In genomic region chr2:178072000-178072382, GRCh38 we compare ENCODE assay signal across 7 cellular contexts. TPM values are rescaled to one million over a fixed set of nuclear protein-coding genes. Genes with fewer than 3 reads are reported as not detected.
DNase-seq lines count a peak whose midpoint lies in the region; ATAC-seq and TF ChIP-seq lines count a peak whose summit lies in the region.

No MANE protein-coding gene starts in this region.

- no peaks in the 10 kb centered on the region; the same call in 1 of the 2 replicates for H3K27me3 Mint-ChIP-seq in HFFc6 (ENCODE audit: insufficient read depth)
- peaks cover 42% of the 10 kb centered on the region for H3K27me3 Mint-ChIP-seq in WTC11 (ENCODE audit: low read depth)

- TF ChIP-seq CTCF in HFFc6 (IDR thresholded peaks at IDR 0.05) (no peak), WTC11 (IDR thresholded peaks at IDR 0.05) (no peak), gastrocnemius medialis (IDR thresholded peaks at IDR 0.05 in 4 of 5, conservative IDR thresholded peaks at IDR 0.05 in 1 of 5) (no peak)

- no peak for ATAC-seq in WTC11
- ATAC-seq in gastrocnemius medialis = peak in 1 of 2 donors; percentile 15
- no peak for ATAC-seq in GM21576 (IDR thresholded peaks at IDR 0.05; ENCODE audit: unreplicated experiment)

- H3K27me3 ChIP-seq in gastrocnemius medialis = no peaks in the 10 kb centered on the region

- H3K4me1 Mint-ChIP-seq in HFFc6 (ENCODE audit: low read depth) (peaks cover 72% of the 10 kb centered on the region), WTC11 (peaks cover 16% of the 10 kb centered on the region)

- no peaks in the 10 kb centered on the region for H3K9me3 ChIP-seq in iPS-18c (ENCODE audit: control insufficient read depth, insufficient read depth, low read length)
- H3K9me3 ChIP-seq in gastrocnemius medialis = no peaks in the 10 kb centered on the region

- no peaks in the 10 kb centered on the region for H3K36me3 ChIP-seq in gastrocnemius medialis

- H3K27ac Mint-ChIP-seq in HFFc6 (peak overlapping the region; percentile 91), WTC11 (no peak overlapping the region)

- intact Hi-C loops in gastrocnemius medialis (cut with DNase I; ENCODE audit: low total_unique reads) = no loop called here

- TF ChIP-seq POLR2A in gastrocnemius medialis (IDR thresholded peaks at IDR 0.05) = no peak

- DNase-seq in HFFc6 (no peak), WTC11 (ENCODE audit: low spot score) (no peak), gastrocnemius medialis (no peak), NCI-H1930 (lab: John Stamatoyannopoulos, UW) (no peak), KG1 (lab: John Stamatoyannopoulos, UW) (no peak)

- H3K4me1 ChIP-seq in gastrocnemius medialis = peaks cover 12% of the 10 kb centered on the region in 2 donors

- POLR2A ChIA-PET in WTC11 (lab: Charles Lee) = no interaction called here

- CTCF ChIA-PET in WTC11 (lab: Charles Lee) = interaction anchor here (0.9 to 2.2 kb wide), 4 partner anchors 13 to 343 kb away, joined by 3 to 8 read pairs (median 4); no protein-coding TSS in a partner anchor

- H3K4me3 ChIP-seq in iPS-18c (ENCODE audit: insufficient read depth, low read depth, low read length) = peak overlapping the region; percentile 66; the same call in 1 of the 2 replicates
- H3K4me3 ChIP-seq in gastrocnemius medialis = peak overlapping the region in 3 of 4 donors; percentile 41 to 54 (median 49)

- H3K36me3 Mint-ChIP-seq in HFFc6 (ENCODE audit: low read depth) = no peaks in the 10 kb centered on the region
- H3K36me3 Mint-ChIP-seq in WTC11 = no peaks in the 10 kb centered on the region

- in situ Hi-C loops in gastrocnemius medialis (cut with MboI; ENCODE audit: low sequenced_read_pairs in 4 of 4) = no loop called here

- H3K27ac ChIP-seq in gastrocnemius medialis = peak overlapping the region in 2 of 4 donors; percentile 42 to 43

- H3K9me3 Mint-ChIP-seq in HFFc6 (no peaks in the 10 kb centered on the region), WTC11 (no peaks in the 10 kb centered on the region)

- peak overlapping the region; percentile 88 for H3K4me3 Mint-ChIP-seq in HFFc6
- peak overlapping the region; percentile 92 for H3K4me3 Mint-ChIP-seq in WTC11

TF ChIP-seq in WTC11, 78 proteins besides CTCF, POLR2A, EP300 and RAD21:
- TF ChIP-seq NR3C1 (CRISPR knock-in tag; conservative IDR thresholded peaks at IDR 0.05; ENCODE audit: low read depth) = no peak
- TF ChIP-seq E2F5 (CRISPR knock-in tag; IDR thresholded peaks at IDR 0.05) = no peak
- TF ChIP-seq NFATC4 (CRISPR knock-in tag; IDR thresholded peaks at IDR 0.05) = no peak
- no peak for TF ChIP-seq TP53 (CRISPR knock-in tag; IDR thresholded peaks at IDR 0.05)
- TF ChIP-seq SP1 (CRISPR knock-in tag; conservative IDR thresholded peaks at IDR 0.05) = no peak

RNA-seq across cellular contexts. Expression of gene PDE11A, which starts 0.6 kb away (rescaled TPM):
- 1 to 10 TPM; 1.2 to 3.1 (median 1.4) TPM for total RNA-seq in HFFc6 (2021; fragmentation: NEBNext Ultra II Directional; extraction: Animal tissue kit (Norgen Biotek cat#: 25700))
- total RNA-seq in WTC11 (2021) (0.13 to 0.53 TPM (median 0.53 TPM) in 3 replicates), gastrocnemius medialis (10 to 100 TPM in 1 of 4 donors, 1 to 10 TPM in 2, under 1 TPM in 1; 0.82 to 16.2 (median 4.3) TPM)

RNA-seq across cellular contexts. Expression of gene RBM45, which starts 40.2 kb away (rescaled TPM):
- 10 to 100 TPM; 13.8 to 16.6 (median 14.9) TPM for total RNA-seq in HFFc6 (2021; fragmentation: NEBNext Ultra II Directional; extraction: Animal tissue kit (Norgen Biotek cat#: 25700))
- total RNA-seq in WTC11 (2021) (9.2 to 12.3 TPM (median 10.5 TPM) in 3 replicates), gastrocnemius medialis (1 to 10 TPM; 2.0 to 8.1 (median 5.5) TPM)
